8 cellular contexts compared by ENCODE assay signal in the genomic region with DNA sequence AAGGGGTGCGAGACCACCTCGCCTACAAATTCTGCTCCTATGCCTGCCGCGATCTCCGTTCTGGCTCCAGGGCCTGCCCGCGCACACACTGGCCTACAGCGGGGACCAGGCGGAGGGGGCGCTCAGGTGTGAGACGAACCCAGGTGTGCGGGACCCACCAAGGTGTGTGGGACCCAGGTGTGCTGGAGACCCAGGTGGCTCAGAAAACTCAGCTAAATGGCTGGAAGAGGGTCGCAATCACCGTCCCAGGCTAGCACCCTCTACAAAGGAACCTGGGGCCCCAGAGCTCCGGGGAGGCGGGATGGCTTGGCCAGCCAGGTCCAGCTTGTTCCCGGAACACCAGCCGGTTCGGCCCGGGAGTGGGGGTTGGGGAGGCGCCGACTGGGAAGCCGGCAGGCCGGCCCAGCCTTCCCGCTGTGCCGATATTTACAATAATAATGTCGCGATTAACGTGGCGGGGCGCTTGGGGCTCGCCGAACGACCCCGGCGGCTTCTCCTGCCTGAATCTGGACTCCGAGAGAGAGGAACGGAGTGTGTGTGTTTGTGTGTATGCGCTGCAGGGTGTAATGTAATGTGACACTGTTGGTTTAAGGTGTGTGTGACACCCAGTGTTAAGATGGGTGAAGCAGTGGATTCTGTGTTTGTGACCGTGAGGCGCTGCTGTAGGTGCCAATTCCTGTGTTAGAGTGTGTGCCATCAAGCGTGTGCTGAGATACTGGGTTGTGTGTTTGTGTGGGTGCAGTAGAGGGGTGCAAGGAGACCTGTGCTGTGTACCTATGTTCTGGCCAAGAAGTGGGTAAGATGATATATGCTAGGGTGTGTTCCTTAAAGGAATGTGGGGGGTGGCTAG. TPM values are rescaled to one million over a fixed set of nuclear protein-coding genes. Genes with fewer than 3 reads are reported as not detected.
DNase-seq lines count a peak whose midpoint lies in the region; ATAC-seq and TF ChIP-seq lines count a peak whose summit lies in the region.

No MANE protein-coding gene starts in this region.

- CTCF ChIA-PET in activated naive CD4-positive, alpha-beta T cell treated with anti-CD3 and anti-CD28 coated beads for 36 hours (lab: Charles Lee), result interaction anchor here (0.7 to 8.6 kb wide), 7 partner anchors 16 to 184 kb away, joined by 3 to 161 read pairs (median 3); no protein-coding TSS in a partner anchor

- no peaks in the 10 kb centered on the region for H3K36me3 Mint-ChIP-seq in activated naive CD4-positive, alpha-beta T cell treated with anti-CD3 and anti-CD28 coated beads for 36 hours (ENCODE audit: low read depth)

- H3K4me1 Mint-ChIP-seq in activated naive CD4-positive, alpha-beta T cell treated with anti-CD3 and anti-CD28 coated beads for 36 hours (ENCODE audit: low read depth), result peaks cover 19% of the 10 kb centered on the region

- WGBS in body of pancreas, 2 donors, result 1 to 2% methylated on average over 28 to 42 of the region's 42 CpGs
- WGBS in lung, 2 donors, result 2 to 4% methylated on average over 42 of the region's 42 CpGs
- WGBS in transverse colon (ENCODE audit: low coverage in 1 of 2), 2 donors, result 4% methylated on average over 42 of the region's 42 CpGs; no CpG with 5 or more reads in 1 of the 2 donors

- TF ChIP-seq EP300 in transverse colon (IDR thresholded peaks at IDR 0.05; ENCODE audit: low read depth), result no peak

- peak overlapping the region; percentile 40 to 46 for H3K4me3 ChIP-seq in body of pancreas
- H3K4me3 ChIP-seq in lung, result peak overlapping the region; percentile 86
- H3K4me3 ChIP-seq in transverse colon, result peak overlapping the region; percentile 41 to 86 (median 71)

- H3K27me3 ChIP-seq in body of pancreas (no peaks in the 10 kb centered on the region), lung (ENCODE audit: control insufficient read depth, insufficient read depth) (no peaks in the 10 kb centered on the region), transverse colon (peaks cover 41% of the 10 kb centered on the region)

- no peaks in the 10 kb centered on the region for H3K36me3 ChIP-seq in body of pancreas (replicated peaks in 1 of 2; ENCODE audit: insufficient read depth in 1 of 2, low read depth in 2 of 2)
- H3K36me3 ChIP-seq in lung (ENCODE audit: control insufficient read depth in 2 of 2, insufficient read depth in 2 of 2, low read length in 2 of 2), result no peaks in the 10 kb centered on the region
- no peaks in the 10 kb centered on the region for H3K36me3 ChIP-seq in transverse colon

- no peaks in the 10 kb centered on the region for H3K9me3 ChIP-seq in body of pancreas
- H3K9me3 ChIP-seq in lung (ENCODE audit: control insufficient read depth in 2 of 2, insufficient read depth in 1 of 2, low read length in 1 of 2), result no peaks in the 10 kb centered on the region
- H3K9me3 ChIP-seq in transverse colon, result no peaks in the 10 kb centered on the region

- intact Hi-C loops in activated naive CD4-positive, alpha-beta T cell treated with anti-CD3 and anti-CD28 coated beads for 36 hours (cut with micrococcal nuclease), result loop anchor here (5.0 to 10.0 kb wide), 2 partner anchors 125 to 462 kb away; a partner anchor contains a TSS
- intact Hi-C loops in body of pancreas (cut with DNase I) (loop anchor here (2.0 kb wide), 1 partner anchor 176 kb away; no protein-coding TSS in a partner anchor), transverse colon (cut with DNase I; ENCODE audit: low total_unique reads) (loop anchor here (5.0 kb wide), 1 partner anchor 65 kb away; no protein-coding TSS in a partner anchor)

- no peak for TF ChIP-seq CTCF in body of pancreas (IDR thresholded peaks at IDR 0.05)
- no peak for TF ChIP-seq CTCF in lung (IDR thresholded peaks at IDR 0.05; ENCODE audit: control extremely low read depth, extremely low read depth)
- no peak for TF ChIP-seq CTCF in transverse colon (IDR thresholded peaks at IDR 0.05)

- peak overlapping the region; percentile 39 to 87 (median 77) for H3K27ac ChIP-seq in body of pancreas
- H3K27ac ChIP-seq in lung (ENCODE audit: low read depth in 1 of 2, low read length in 1 of 2), result peak overlapping the region; percentile 74 to 82
- peak overlapping the region; percentile 88 to 96 (median 94) for H3K27ac ChIP-seq in transverse colon

- H3K27ac Mint-ChIP-seq in activated naive CD4-positive, alpha-beta T cell treated with anti-CD3 and anti-CD28 coated beads for 36 hours, result no peak overlapping the region

- peak overlapping the region; percentile 22 for H3K4me3 Mint-ChIP-seq in activated naive CD4-positive, alpha-beta T cell treated with anti-CD3 and anti-CD28 coated beads for 36 hours

- no peak for DNase-seq in activated naive CD4-positive, alpha-beta T cell treated with anti-CD3 and anti-CD28 coated beads for 36 hours
- no peak for DNase-seq in activated naive CD4-positive, alpha-beta T cell treated with Interleukin-2 at 50 U/mL for 16 hours
- DNase-seq in body of pancreas (peak; percentile 45 to 67 (median 54)), lung (ENCODE audit: low spot score) (no peak), transverse colon (peak; percentile 44), NCI-H1436 (lab: John Stamatoyannopoulos, UW) (no peak)

- peaks cover 57% of the 10 kb centered on the region for H3K27me3 Mint-ChIP-seq in activated naive CD4-positive, alpha-beta T cell treated with anti-CD3 and anti-CD28 coated beads for 36 hours (ENCODE audit: low read depth)

- TF ChIP-seq POLR2A in body of pancreas (IDR thresholded peaks at IDR 0.05) (peak in 2 of 3 donors; percentile 35 to 50), transverse colon (IDR thresholded peaks at IDR 0.05) (peak; percentile 79)

- H3K9me3 Mint-ChIP-seq in activated naive CD4-positive, alpha-beta T cell treated with anti-CD3 and anti-CD28 coated beads for 36 hours, result no peaks in the 10 kb centered on the region

- in situ Hi-C loops in transverse colon (cut with MboI; ENCODE audit: low pct_ligation_motif_present in 1 of 4, low pct_unique_long_range_greater_than_20kb in 1 of 4, low sequenced_read_pairs in 3 of 4), result no loop called here

- peaks cover 48% of the 10 kb centered on the region for H3K4me1 ChIP-seq in body of pancreas
- peaks cover 0 to 6% of the 10 kb centered on the region in 2 donors for H3K4me1 ChIP-seq in lung (ENCODE audit: control insufficient read depth in 2 of 2, insufficient read depth in 2 of 2, low read length in 2 of 2)
- peaks cover 6 to 64% (median 44%) of the 10 kb centered on the region in 4 donors for H3K4me1 ChIP-seq in transverse colon

- ATAC-seq in body of pancreas (peak; percentile 12), lung (ENCODE audit: insufficient read depth, low FRiP score) (no peak), HG03469 (IDR thresholded peaks at IDR 0.05; ENCODE audit: unreplicated experiment) (no peak), GM19035 (IDR thresholded peaks at IDR 0.05; ENCODE audit: unreplicated experiment) (no peak)

RNA-seq across cellular contexts. Expression of a gene that starts 1.4 kb away (rescaled TPM):
- total RNA-seq in activated naive CD4-positive, alpha-beta T cell treated with anti-CD3 and anti-CD28 coated beads for 36 hours, result not detected
- total RNA-seq in body of pancreas (10 to 100 TPM; 24.9 to 31.3 TPM), lung (10 to 100 TPM; 43.6 to 70.2 TPM), transverse colon (100 to 1,000 TPM in 3 of 4 donors, 10 to 100 TPM in 1; 92.5 to 217 (median 164) TPM)
- polyA plus RNA-seq in lung, result 10 to 100 TPM; 18.2 to 45.1 TPM

RNA-seq across cellular contexts. Expression of a gene that starts 46.8 kb away (rescaled TPM):
- total RNA-seq in activated naive CD4-positive, alpha-beta T cell treated with anti-CD3 and anti-CD28 coated beads for 36 hours, result 10 to 100 TPM; 48.0 to 50.6 TPM
- 100 to 1,000 TPM in 1 of 2 donors, 10 to 100 TPM in 1; 50.6 to 100 TPM for total RNA-seq in body of pancreas
- 100 to 1,000 TPM in 1 of 2 donors, 10 to 100 TPM in 1; 89.1 to 141 TPM for total RNA-seq in lung
- polyA plus RNA-seq in lung, result 10 to 100 TPM; 46.3 to 49.3 TPM
- 100 to 1,000 TPM in 3 of 4 donors, 10 to 100 TPM in 1; 92.6 to 270 (median 126) TPM for total RNA-seq in transverse colon

Comparison
In these comparisons a context has a peak if more than half of its experiments do, and no peak if none do; other contexts are left out.
1. DNase-seq: peak in body of pancreas (4 of 4) and transverse colon (single experiment); none in activated naive CD4-positive, alpha-beta T cell treated with anti-CD3 and anti-CD28 coated beads for 36 hours (single experiment), activated naive CD4-positive, alpha-beta T cell treated with Interleukin-2 at 50 U/mL for 16 hours (single experiment), lung (single experiment) and NCI-H1436 (single experiment).
2. RNA of a gene that starts 1.4 kb away (total RNA-seq): 92.5 to 217 TPM in transverse colon, 43.6 to 70.2 TPM in lung and 24.9 to 31.3 TPM in body of pancreas; not detected in activated naive CD4-positive, alpha-beta T cell treated with anti-CD3 and anti-CD28 coated beads for 36 hours; every median in the first group is over 10 times any median in the second.
3. Peak in every context shown above with its lines, with median percentiles within 50 percentile points of each other: H3K27ac ChIP-seq and H3K4me3 ChIP-seq.